24 cellular contexts compared by ENCODE assay signal in genomic region chr10:121326905-121327304, GRCh38.
"Had no signal": no experiment of that assay in that cellular context is flagged by ENCODE, and none has a peak within 500 bp of the region (broad histone marks: within the 10 kb centered on the region; RNA-seq: fewer than 3 reads in every experiment).

No MANE protein-coding gene starts in this region.

- H3K9me3 Mint-ChIP-seq: activated CD4-positive, alpha-beta T cell treated with anti-CD3 and anti-CD28 coated beads, Interleukin-2, amount 10 ng/mL, durations not matched to agents 24 days and 14 days; T-helper 2 cell treated with Interferon-gamma antibody and Interleukin-4, amounts not matched to agents 5 μg/mL and 100 μg/mL, for 36 hours had no signal

- H3K4me3 ChIP-seq: esophagus squamous epithelium, gastroesophageal sphincter, stomach, suprapubic skin, tibial nerve had no signal

- H3K27me3 ChIP-seq: esophagus squamous epithelium, gastroesophageal sphincter, suprapubic skin, tibial nerve had no signal

- DNase-seq: activated CD4-positive, alpha-beta memory T cell treated with anti-CD3 and anti-CD28 coated beads, Interleukin-2, amount 10 ng/mL, durations not matched to agents 7 days and 5 days; activated CD4-positive, alpha-beta T cell treated with anti-CD3 and anti-CD28 coated beads, Interleukin-2, amount 10 ng/mL, durations not matched to agents 24 days and 14 days; activated T-cell treated with anti-CD3 and anti-CD28 coated beads for 4 hours; aorta; central memory CD4-positive, alpha-beta T cell; effector memory CD4-positive, alpha-beta T cell; esophagus squamous epithelium; left cardiac atrium; naive B cell; occipital lobe; small intestine; stimulated activated CD4-positive, alpha-beta T cell treated with anti-CD3 and anti-CD28 coated beads, Interleukin-15, amount 100 ng/mL, for 24 hours; stomach; T-cell had no signal

- ATAC-seq: activated CD4-positive, CD25-positive, alpha-beta regulatory T cell treated with anti-CD3 and anti-CD28 coated beads, Interleukin-2, amount 50 U/mL, for 24 hours; activated naive CD4-positive, alpha-beta T cell treated with anti-CD3 and anti-CD28 coated beads, Interleukin-2, amount 50 U/mL, for 72 hours; gastroesophageal sphincter; left cardiac atrium; sciatic nerve; stimulated activated memory B cell treated with anti-CD40 and anti-IgM and Interleukin-4, amounts not matched to agents 10 μg/mL and 1 μg/mL and 100 μg/mL, for 72 hours; T-cell had no signal

- H3K36me3 Mint-ChIP-seq: activated naive CD4-positive, alpha-beta T cell treated with anti-CD3 and anti-CD28 coated beads, Interleukin-2, amount 50 U/mL, for 72 hours; brain; naive B cell; stimulated activated memory B cell treated with anti-CD40 and anti-IgM and Interleukin-4, amounts not matched to agents 10 μg/mL and 1 μg/mL and 100 μg/mL, for 72 hours; T-cell had no signal

- H3K36me3 ChIP-seq: esophagus squamous epithelium, gastroesophageal sphincter, stomach, suprapubic skin, tibial nerve had no signal

- H3K9me3 ChIP-seq: esophagus squamous epithelium, gastroesophageal sphincter, stomach, suprapubic skin had no signal

- H3K27me3 Mint-ChIP-seq: activated CD4-positive, alpha-beta memory T cell treated with anti-CD3 and anti-CD28 coated beads, Interleukin-2, amount 10 ng/mL, durations not matched to agents 7 days and 5 days; activated CD4-positive, alpha-beta T cell treated with anti-CD3 and anti-CD28 coated beads, Interleukin-2, amount 10 ng/mL, durations not matched to agents 24 days and 14 days; stimulated activated memory B cell treated with anti-CD40 and anti-IgM and Interleukin-4, amounts not matched to agents 10 μg/mL and 1 μg/mL and 100 μg/mL, for 72 hours; T-cell had no signal

- H3K27ac ChIP-seq: esophagus squamous epithelium, gastroesophageal sphincter, stomach, suprapubic skin, tibial nerve, VCaP had no signal

- H3K4me1 ChIP-seq: tibial nerve had no signal

- H3K4me3 Mint-ChIP-seq: activated CD4-positive, alpha-beta memory T cell treated with anti-CD3 and anti-CD28 coated beads, Interleukin-2, amount 10 ng/mL, durations not matched to agents 7 days and 5 days; activated CD4-positive, alpha-beta T cell treated with anti-CD3 and anti-CD28 coated beads, Interleukin-2, amount 10 ng/mL, durations not matched to agents 24 days and 14 days; brain; naive B cell; stimulated activated memory B cell treated with anti-CD40 and anti-IgM and Interleukin-4, amounts not matched to agents 10 μg/mL and 1 μg/mL and 100 μg/mL, for 72 hours; T-cell; T-helper 2 cell treated with Interferon-gamma antibody and Interleukin-4, amounts not matched to agents 5 μg/mL and 100 μg/mL, for 36 hours had no signal

- H3K27ac Mint-ChIP-seq: activated CD4-positive, alpha-beta memory T cell treated with anti-CD3 and anti-CD28 coated beads, Interleukin-2, amount 10 ng/mL, durations not matched to agents 7 days and 5 days; activated CD4-positive, alpha-beta T cell treated with anti-CD3 and anti-CD28 coated beads, Interleukin-2, amount 10 ng/mL, durations not matched to agents 24 days and 14 days; activated naive CD4-positive, alpha-beta T cell treated with anti-CD3 and anti-CD28 coated beads, Interleukin-2, amount 50 U/mL, for 72 hours; brain; naive B cell; stimulated activated memory B cell treated with anti-CD40 and anti-IgM and Interleukin-4, amounts not matched to agents 10 μg/mL and 1 μg/mL and 100 μg/mL, for 72 hours; T-cell; T-helper 2 cell treated with Interferon-gamma antibody and Interleukin-4, amounts not matched to agents 5 μg/mL and 100 μg/mL, for 36 hours had no signal

- H3K4me1 Mint-ChIP-seq: activated CD4-positive, alpha-beta memory T cell treated with anti-CD3 and anti-CD28 coated beads, Interleukin-2, amount 10 ng/mL, durations not matched to agents 7 days and 5 days; activated CD4-positive, alpha-beta T cell treated with anti-CD3 and anti-CD28 coated beads, Interleukin-2, amount 10 ng/mL, durations not matched to agents 24 days and 14 days; naive B cell; stimulated activated memory B cell treated with anti-CD40 and anti-IgM and Interleukin-4, amounts not matched to agents 10 μg/mL and 1 μg/mL and 100 μg/mL, for 72 hours; T-cell had no signal
